In the genomic region with DNA sequence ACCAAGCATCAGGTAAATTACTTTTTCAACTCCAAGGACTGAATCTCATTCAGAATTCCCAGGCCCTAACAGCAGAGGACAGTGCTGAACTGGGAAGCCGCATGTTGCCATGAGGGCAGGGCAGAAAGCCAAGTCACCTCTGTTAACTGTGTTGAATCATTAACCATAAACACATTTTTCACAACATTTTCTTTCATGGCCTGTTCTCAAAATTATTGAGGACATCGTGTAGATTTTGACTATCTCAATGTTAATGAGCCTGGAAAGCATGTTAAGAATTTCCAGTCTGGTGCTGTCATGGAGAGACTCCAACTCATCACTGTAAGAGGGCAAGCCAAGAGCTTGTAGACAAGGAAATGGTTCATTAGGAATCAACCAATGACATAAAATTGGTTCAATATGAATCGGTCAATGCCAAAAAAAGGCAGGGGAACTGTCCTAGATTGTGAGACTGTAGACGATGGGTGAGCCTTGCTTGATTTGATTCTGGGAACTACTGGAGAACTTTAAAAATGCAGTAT, we compare ENCODE assay signal across 10 cellular contexts. TPM values are rescaled to one million over a fixed set of nuclear protein-coding genes. Genes with fewer than 3 reads are reported as not detected.
DNase-seq lines count a peak whose midpoint lies in the region; ATAC-seq and TF ChIP-seq lines count a peak whose summit lies in the region.
"Had no signal": no experiment of that assay in that cellular context is flagged by ENCODE, and none has a peak within 500 bp of the region (broad histone marks: within the 10 kb centered on the region; RNA-seq: fewer than 3 reads in every experiment).

No MANE protein-coding gene starts in this region.

- TF ChIP-seq CTCF in C4-2B (conservative IDR thresholded peaks at IDR 0.05) (peak; percentile 43), epithelial cell of esophagus (IDR thresholded peaks at IDR 0.05; ENCODE audit: insufficient read depth, low read depth, low read length, missing control alignments) (peak; percentile 72)

- H3K4me3 ChIP-seq in MG63, result no peak overlapping the region
- H3K4me3 ChIP-seq in epithelial cell of esophagus (ENCODE audit: low read length), result no peak overlapping the region

- peak; percentile 61 for DNase-seq in MG63
- DNase-seq in epithelial cell of esophagus (ENCODE audit: low read depth), result peak; percentile 71
- DNase-seq in myocyte (ENCODE audit: low read depth), result peak; percentile 64
- no peak for DNase-seq in dermis blood vessel endothelial cell
- no peak for DNase-seq in effector CD4-positive, alpha-beta T cell
- no peak for DNase-seq in GDM1 (lab: John Stamatoyannopoulos, UW)
- DNase-seq: activated CD4-positive, alpha-beta T cell treated with anti-CD3 and anti-CD28 coated beads, Interleukin-2, amount 50 U/mL, for 1 hour had no signal

- H3K27ac ChIP-seq in C4-2B, result no peak overlapping the region
- H3K27ac ChIP-seq: parathyroid adenoma had no signal

- H3K27me3 ChIP-seq in MG63, result no peaks in the 10 kb centered on the region

- no peaks in the 10 kb centered on the region for H3K36me3 ChIP-seq in MG63

- H3K9me3 ChIP-seq in MG63, result no peaks in the 10 kb centered on the region

- ATAC-seq in HG02981 (IDR thresholded peaks at IDR 0.05; ENCODE audit: unreplicated experiment), result no peak

RNA-seq across cellular contexts. Expression of a gene that starts 33.7 kb away (rescaled TPM):
- total RNA-seq in MG63 (2014; rRNA removed; shearing (Covaris generic); ENCODE audit: low replicate concordance), result 1.7 and 4.6 TPM in 2 replicates
- total RNA-seq in myocyte, result 3.0 and 3.2 TPM in 2 replicates
- polyA plus RNA-seq in myocyte (2012), result 0.30 TPM
- total RNA-seq in dermis blood vessel endothelial cell, result 2.2 and 4.7 TPM in 2 replicates

Comparison
In these comparisons a context has a peak if more than half of its experiments do, and no peak if none do; other contexts are left out.
1. DNase-seq: peak in MG63 (single experiment), epithelial cell of esophagus (single experiment) and myocyte (single experiment); none in dermis blood vessel endothelial cell (single experiment), effector CD4-positive, alpha-beta T cell (single experiment) and GDM1 (single experiment).